ENCODE assay signal across 24 cellular contexts in the genomic region with DNA sequence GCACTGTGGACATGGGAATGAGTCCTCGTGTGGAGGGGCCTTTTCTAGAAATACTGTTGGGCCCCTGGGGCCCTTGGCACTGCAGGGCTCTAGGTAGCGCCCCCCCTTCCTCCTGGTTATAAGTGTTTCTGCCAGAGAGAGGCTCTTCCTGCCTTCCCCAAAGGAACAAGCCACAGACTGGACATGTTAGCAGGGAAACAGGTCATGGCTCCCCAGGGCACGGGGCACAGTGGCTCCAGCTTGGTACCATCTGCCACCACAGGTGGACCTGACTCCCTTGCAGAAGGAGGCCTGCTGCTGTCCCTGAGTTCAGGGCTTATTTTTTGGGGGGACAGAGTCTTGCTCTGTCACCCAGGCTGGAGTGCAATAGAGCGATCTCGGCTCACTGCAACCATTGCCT. TPM values are rescaled to one million over a fixed set of nuclear protein-coding genes. Genes with fewer than 3 reads are reported as not detected.
"Had no signal": no experiment of that assay in that cellular context is flagged by ENCODE, and none has a peak within 500 bp of the region (broad histone marks: within the 10 kb centered on the region; RNA-seq: fewer than 3 reads in every experiment).

No MANE protein-coding gene starts in this region.

- H3K9me3 ChIP-seq: prostate gland, stomach, thyroid gland, upper lobe of left lung, uterus had no signal

- H3K36me3 ChIP-seq: neural progenitor cell, prostate gland, uterus had no signal

- DNase-seq: effector CD8-positive, alpha-beta T cell; immature natural killer cell; left ventricle myocardium superior; mesenchymal stem cell; midbrain; occipital lobe; retina; stimulated activated CD4-positive, alpha-beta T cell treated with anti-CD3 and anti-CD28 coated beads, Interleukin-2, amount 100 ng/mL, for 24 hours; stimulated activated CD4-positive, alpha-beta T cell treated with anti-CD3 and anti-CD28 coated beads, Interleukin-4, amount 100 ng/mL, for 4 hours; stimulated activated naive CD4-positive, alpha-beta T cell; stomach; thyroid gland; upper lobe of left lung; uterus had no signal

- H3K9ac ChIP-seq: neural progenitor cell, parathyroid adenoma had no signal

- ATAC-seq: left ventricle myocardium superior; natural killer cell treated with Interleukin-12 subunit alpha and Interleukin-12 subunit beta and Interleukin-15 and Interleukin-18, amount 100 ng/mL, for 72 hours; sciatic nerve had no signal

- FAIRE-seq: frontal cortex, keratinocyte had no signal

- H2AFZ ChIP-seq: neural progenitor cell, parathyroid adenoma had no signal

- H3K27ac ChIP-seq: neural progenitor cell, parathyroid adenoma, prostate gland, thyroid gland, upper lobe of left lung had no signal

- H3K4me1 ChIP-seq: prostate gland had no signal

- H3K27me3 ChIP-seq: neural progenitor cell, stomach, thyroid gland, upper lobe of left lung, uterus had no signal

- H3K4me3 ChIP-seq: coronary artery, lung, neural progenitor cell, prostate gland, skin epidermis, stomach, thyroid gland, upper lobe of left lung, uterus had no signal

- H3K4me2 ChIP-seq: neural progenitor cell had no signal

RNA-seq across cellular contexts. Expression of a gene that starts 26.0 kb away (rescaled TPM):
- polyA plus RNA-seq: keratinocyte had no signal
